In genomic region chr1:17282836-17283235, GRCh38 we compare ENCODE assay signal across 1 cellular context.
TF ChIP-seq lines count a peak whose summit lies in the region.

No MANE protein-coding gene starts in this region.

TF ChIP-seq in HepG2, 621 proteins besides CTCF, POLR2A, EP300 and RAD21:
- TF ChIP-seq ZNF672 (CRISPR knock-in tag; IDR thresholded peaks at IDR 0.05) (no peak), DMAP1 (CRISPR knock-in tag; IDR thresholded peaks at IDR 0.05) (no peak)
